In genomic region chr16:64305663-64306062, GRCh38 we compare ENCODE assay signal across 24 cellular contexts.
"Had no signal": no experiment of that assay in that cellular context is flagged by ENCODE, and none has a peak within 500 bp of the region (broad histone marks: within the 10 kb centered on the region; RNA-seq: fewer than 3 reads in every experiment).

No MANE protein-coding gene starts in this region.

- DNase-seq: colonic mucosa; effector memory CD4-positive, alpha-beta T cell; foreskin keratinocyte; glutamatergic neuron; left lung; lower lobe of right lung; natural killer cell; occipital lobe; ovary; posterior cingulate gyrus; psoas muscle; right cardiac atrium; sigmoid colon; stimulated activated CD4-positive, alpha-beta T cell treated with anti-CD3 and anti-CD28 coated beads, Interleukin-15, amount 100 ng/mL, for 24 hours; stimulated activated CD4-positive, alpha-beta T cell treated with anti-CD3 and anti-CD28 coated beads, Interleukin-2, amount 100 ng/mL, for 48 hours; stimulated activated naive B cell treated with anti-CD40 and anti-IgM and Interleukin-4, amounts not matched to agents 10 μg/mL and 1 μg/mL and 100 μg/mL, for 72 hours; upper lobe of right lung; uterus had no signal

- ATAC-seq: foreskin keratinocyte; left lung; lower lobe of right lung; natural killer cell; right cardiac atrium; stimulated activated naive B cell treated with anti-CD40 and anti-IgM and Interleukin-4, amounts not matched to agents 10 μg/mL and 1 μg/mL and 100 μg/mL, for 72 hours; upper lobe of right lung had no signal

- H3K36me3 Mint-ChIP-seq: natural killer cell; stimulated activated naive B cell treated with anti-CD40 and anti-IgM and Interleukin-4, amounts not matched to agents 10 μg/mL and 1 μg/mL and 100 μg/mL, for 72 hours had no signal

- H3K9me3 ChIP-seq: lower lobe of right lung, ovary, thoracic aorta, upper lobe of right lung, uterus had no signal

- H3K27me3 Mint-ChIP-seq: dendritic cell treated with granulocyte-macrophage colony-stimulating factor and Interleukin-4, amounts not matched to agents 40 ng/mL and 50 ng/mL, for 4 days; stimulated activated naive B cell treated with anti-CD40 and anti-IgM and Interleukin-4, amounts not matched to agents 10 μg/mL and 1 μg/mL and 100 μg/mL, for 72 hours; stimulated activated naive CD8-positive, alpha-beta T cell treated with anti-CD3 and anti-CD28 coated beads, Interleukin-15, Interleukin-2, amounts not matched to agents 100 ng/mL and 50 ng/mL, for 24 hours had no signal

- H3K4me1 ChIP-seq: colonic mucosa, esophagus muscularis mucosa, foreskin keratinocyte, left lung, lower lobe of right lung, psoas muscle, sigmoid colon, tibial nerve, upper lobe of right lung, uterus had no signal

- H3K27me3 ChIP-seq: colonic mucosa, esophagus muscularis mucosa, foreskin keratinocyte, left lung, ovary, sigmoid colon, tibial nerve, upper lobe of right lung, uterus had no signal

- H3K36me3 ChIP-seq: colonic mucosa, esophagus muscularis mucosa, left lung, lower lobe of right lung, ovary, sigmoid colon, thoracic aorta, tibial nerve, upper lobe of right lung, uterus had no signal

- H3K27ac ChIP-seq: colonic mucosa, esophagus muscularis mucosa, foreskin keratinocyte, left lung, lower lobe of right lung, ovary, psoas muscle, sigmoid colon, skin epidermis, thoracic aorta, tibial nerve, upper lobe of right lung, uterus had no signal

- H3K27ac Mint-ChIP-seq: dendritic cell treated with granulocyte-macrophage colony-stimulating factor and Interleukin-4, amounts not matched to agents 40 ng/mL and 50 ng/mL, for 4 days; natural killer cell; stimulated activated naive B cell treated with anti-CD40 and anti-IgM and Interleukin-4, amounts not matched to agents 10 μg/mL and 1 μg/mL and 100 μg/mL, for 72 hours; stimulated activated naive CD8-positive, alpha-beta T cell treated with anti-CD3 and anti-CD28 coated beads, Interleukin-15, Interleukin-2, amounts not matched to agents 100 ng/mL and 50 ng/mL, for 24 hours had no signal

- H3K4me3 Mint-ChIP-seq: dendritic cell treated with granulocyte-macrophage colony-stimulating factor and Interleukin-4, amounts not matched to agents 40 ng/mL and 50 ng/mL, for 4 days; natural killer cell; stimulated activated naive B cell treated with anti-CD40 and anti-IgM and Interleukin-4, amounts not matched to agents 10 μg/mL and 1 μg/mL and 100 μg/mL, for 72 hours; stimulated activated naive CD8-positive, alpha-beta T cell treated with anti-CD3 and anti-CD28 coated beads, Interleukin-15, Interleukin-2, amounts not matched to agents 100 ng/mL and 50 ng/mL, for 24 hours had no signal

- H3K4me3 ChIP-seq: colonic mucosa, esophagus muscularis mucosa, left lung, lower lobe of right lung, ovary, psoas muscle, sigmoid colon, skin epidermis, thoracic aorta, tibial nerve, upper lobe of right lung, uterus had no signal

- H3K4me1 Mint-ChIP-seq: natural killer cell; stimulated activated naive B cell treated with anti-CD40 and anti-IgM and Interleukin-4, amounts not matched to agents 10 μg/mL and 1 μg/mL and 100 μg/mL, for 72 hours had no signal
